In the genomic region with DNA sequence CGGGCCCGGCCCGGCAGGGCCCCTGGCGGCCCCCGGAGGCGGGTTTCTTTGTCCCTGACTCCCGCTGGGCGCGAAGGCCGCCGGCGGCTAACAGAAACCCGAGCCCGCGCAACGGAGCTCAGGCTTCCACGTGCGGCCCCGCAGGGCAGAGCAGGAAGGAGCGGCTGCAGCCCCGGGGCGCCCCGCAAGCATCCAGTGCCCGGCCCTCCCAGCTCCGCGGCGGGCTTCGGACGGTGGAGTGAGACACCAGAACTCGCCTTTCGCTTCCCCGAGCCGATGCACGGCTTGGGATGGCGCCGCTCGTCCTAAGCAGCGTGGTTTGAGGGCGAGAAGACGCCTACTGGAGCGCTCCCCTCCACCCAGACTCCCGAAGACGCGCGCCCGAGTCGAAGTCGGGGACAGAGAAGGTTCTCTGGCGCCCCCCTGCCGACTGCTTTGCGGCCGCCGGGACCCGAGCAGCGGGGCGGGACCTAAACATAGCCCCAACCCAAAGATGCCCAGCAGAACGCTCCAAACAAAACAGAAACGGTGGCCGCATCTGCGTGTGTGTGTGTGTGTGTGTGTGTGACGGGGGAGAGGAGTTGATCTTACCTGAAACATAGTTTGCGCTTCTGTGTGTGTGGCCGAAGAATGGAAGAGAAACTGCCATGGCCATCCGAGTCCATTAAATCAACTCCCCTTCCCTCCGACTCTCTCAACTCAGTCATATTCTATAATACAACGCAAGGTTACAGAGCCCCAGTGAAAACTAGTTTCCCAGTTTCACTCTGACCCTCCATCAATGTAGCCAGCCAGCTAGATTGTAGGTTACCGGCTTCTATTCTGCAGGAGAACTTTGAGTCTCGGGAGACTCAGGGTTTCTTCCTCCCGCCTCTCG, we compare ENCODE assay signal across 8 cellular contexts. TPM values are rescaled to one million over a fixed set of nuclear protein-coding genes. Genes with fewer than 3 reads are reported as not detected.
DNase-seq lines count a peak whose midpoint lies in the region; ATAC-seq and TF ChIP-seq lines count a peak whose summit lies in the region.

No MANE protein-coding gene starts in this region.

- peak; percentile 31 for DNase-seq in SIG-M5 treated with dmso at 0.1 percent for 504 hours (lab: John Stamatoyannopoulos, UW; ENCODE audit: unreplicated experiment)
- DNase-seq in SIG-M5 (lab: John Stamatoyannopoulos, UW): no peak
- DNase-seq in NCI-H446 treated with DMSO at 0.1 percent for 48 hours (lab: John Stamatoyannopoulos, UW): peak; percentile 59
- peak; percentile 77 for DNase-seq in activated CD8-positive, alpha-beta memory T cell treated with anti-CD3 and anti-CD28 coated beads, Interleukin-2, amount 50 U/mL, for 4 hours
- no peak for DNase-seq in epithelial cell of proximal tubule (ENCODE audit: low read depth)
- DNase-seq in suprapubic skin (ENCODE audit: low spot score in 2 of 2): peak in 1 of 2 donors; percentile 71

- 0% methylated on average over 10 of the region's 70 CpGs for WGBS in suprapubic skin

- H3K36me3 ChIP-seq in muscle layer of colon (ENCODE audit: insufficient read depth, low read length) (no peaks in the 10 kb centered on the region), suprapubic skin (no peaks in the 10 kb centered on the region)

- H3K27me3 ChIP-seq in muscle layer of colon (ENCODE audit: control insufficient read depth in 1 of 2, insufficient read depth in 2 of 2, low read length in 2 of 2) (peaks cover 37 to 68% of the 10 kb centered on the region in 2 donors), suprapubic skin (peaks cover 63% of the 10 kb centered on the region)

- TF ChIP-seq POLR2A in suprapubic skin (IDR thresholded peaks at IDR 0.05): no peak

- H3K9ac ChIP-seq in muscle layer of colon (ENCODE audit: low read length): no peak overlapping the region

- TF ChIP-seq EP300 in suprapubic skin (IDR thresholded peaks at IDR 0.05): no peak

- H3K4me3 ChIP-seq in epithelial cell of proximal tubule (ENCODE audit: low read depth, low read length): peak overlapping the region; percentile 72
- peak overlapping the region; percentile 63 to 91 for H3K4me3 ChIP-seq in muscle layer of colon (ENCODE audit: low read depth in 1 of 2, low read length in 2 of 2)
- peak overlapping the region; percentile 62 for H3K4me3 ChIP-seq in suprapubic skin

- H3K27ac ChIP-seq in muscle layer of colon (ENCODE audit: low read depth, low read length): no peak overlapping the region
- no peak overlapping the region for H3K27ac ChIP-seq in suprapubic skin

- TF ChIP-seq CTCF in epithelial cell of proximal tubule (conservative IDR thresholded peaks at IDR 0.05; ENCODE audit: low read depth, low read length): no peak
- TF ChIP-seq CTCF in suprapubic skin (IDR thresholded peaks at IDR 0.05): peak in 1 of 2 donors; percentile 12

- peaks cover 35% of the 10 kb centered on the region for H3K4me1 ChIP-seq in muscle layer of colon (ENCODE audit: insufficient read depth, low read length)
- peaks cover 66% of the 10 kb centered on the region for H3K4me1 ChIP-seq in suprapubic skin

- peak; percentile 10 for ATAC-seq in HG02938 (IDR thresholded peaks at IDR 0.05; ENCODE audit: unreplicated experiment)

- no peaks in the 10 kb centered on the region for H3K9me3 ChIP-seq in muscle layer of colon (ENCODE audit: low read length)
- H3K9me3 ChIP-seq in suprapubic skin: no peaks in the 10 kb centered on the region

RNA-seq across cellular contexts. Expression of gene FGF9, which starts 0.6 kb away (rescaled TPM):
- total RNA-seq in epithelial cell of proximal tubule (0.22 and 0.75 TPM in 2 replicates), suprapubic skin (not detected)

Comparison
In these comparisons a context has a peak if more than half of its experiments do, and no peak if none do; other contexts are left out.
1. DNase-seq: peak in SIG-M5 treated with dmso at 0.1 percent for 504 hours (single experiment), NCI-H446 treated with DMSO at 0.1 percent for 48 hours (single experiment) and activated CD8-positive, alpha-beta memory T cell treated with anti-CD3 and anti-CD28 coated beads, Interleukin-2, amount 50 U/mL, for 4 hours (single experiment); none in SIG-M5 (single experiment) and epithelial cell of proximal tubule (single experiment).
2. Peak in every context shown above with its lines, with median percentiles within 50 percentile points of each other: H3K4me3 ChIP-seq.